Comparison of ENCODE assay signal across 15 cellular contexts in genomic region chr16:86069736-86070298, GRCh38.
A peak's percentile ranks its signal among the peaks of the same experiment; 100 is the strongest.
DNase-seq lines count a peak whose midpoint lies in the region; ATAC-seq and TF ChIP-seq lines count a peak whose summit lies in the region.
"Had no signal": no experiment of that assay in that cellular context is flagged by ENCODE, and none has a peak within 500 bp of the region (broad histone marks: within the 10 kb centered on the region; RNA-seq: fewer than 3 reads in every experiment).

No MANE protein-coding gene starts in this region.

- H3K4me2 ChIP-seq in osteoblast (ENCODE audit: insufficient read depth, low read length), result no peak overlapping the region

- no peaks in the 10 kb centered on the region for H3K4me1 Mint-ChIP-seq in chondrocyte (ENCODE audit: low read depth)

- no peak overlapping the region for H3K27ac Mint-ChIP-seq in chondrocyte (ENCODE audit: unreplicated experiment)
- H3K27ac Mint-ChIP-seq: CD4-positive, alpha-beta T cell; H9 had no signal

- no peak overlapping the region for H3K4me3 ChIP-seq in lower lobe of right lung
- H3K4me3 ChIP-seq in osteoblast (ENCODE audit: insufficient read depth, low read length), result no peak overlapping the region
- H3K4me3 ChIP-seq in dorsolateral prefrontal cortex, result no peak overlapping the region
- no peak overlapping the region for H3K4me3 ChIP-seq in left ventricle myocardium inferior

- peaks cover 58% of the 10 kb centered on the region for H3K27me3 Mint-ChIP-seq in chondrocyte (ENCODE audit: low read depth)

- no peaks in the 10 kb centered on the region for H4K20me1 ChIP-seq in osteoblast (ENCODE audit: insufficient read depth, low read length)

- H3K36me3 Mint-ChIP-seq in chondrocyte (ENCODE audit: low read depth), result no peaks in the 10 kb centered on the region

- no peaks in the 10 kb centered on the region for H3K9me3 ChIP-seq in lower lobe of right lung
- no peaks in the 10 kb centered on the region for H3K9me3 ChIP-seq in osteoblast (ENCODE audit: low read depth, low read length)
- H3K9me3 ChIP-seq in left ventricle myocardium inferior (replicated peaks), result no peaks in the 10 kb centered on the region

- H3K9me3 Mint-ChIP-seq in chondrocyte (ENCODE audit: low read depth), result no peaks in the 10 kb centered on the region
- H3K9me3 Mint-ChIP-seq: CD4-positive, alpha-beta T cell had no signal

- H3K27me3 ChIP-seq in lower lobe of right lung (ENCODE audit: low read depth), result peaks cover 19% of the 10 kb centered on the region
- peaks cover 6% of the 10 kb centered on the region for H3K27me3 ChIP-seq in osteoblast (ENCODE audit: insufficient read depth, low read length)
- peaks cover 0 to 19% (median 3%) of the 10 kb centered on the region in 45 donors for H3K27me3 ChIP-seq in dorsolateral prefrontal cortex
- peaks cover 85% of the 10 kb centered on the region for H3K27me3 ChIP-seq in left ventricle myocardium inferior (ENCODE audit: low read depth)

- peak; percentile 68 for DNase-seq in chondrocyte (ENCODE audit: low spot score)
- no peak for DNase-seq in lower lobe of right lung
- DNase-seq in osteoblast (ENCODE audit: insufficient read length, low spot score, missing footprints), result peak; percentile 10
- no peak for DNase-seq in AG20443 (ENCODE audit: low spot score)
- no peak for DNase-seq in dorsolateral prefrontal cortex
- no peak for DNase-seq in left ventricle myocardium inferior
- DNase-seq: ACHN; AML-193; CD4-positive, alpha-beta T cell; DMS153; DMS79; GDM1; GOT3; H9 had no signal

- TF ChIP-seq CTCF in chondrocyte (IDR thresholded peaks at IDR 0.05), result no peak
- TF ChIP-seq CTCF in lower lobe of right lung (IDR thresholded peaks at IDR 0.05), result no peak
- no peak for TF ChIP-seq CTCF in osteoblast (IDR thresholded peaks at IDR 0.05; ENCODE audit: extremely low read depth, low read depth, low read length)
- no peak for TF ChIP-seq CTCF in dorsolateral prefrontal cortex (IDR thresholded peaks at IDR 0.05 in 54 of 56, conservative IDR thresholded peaks at IDR 0.05 in 2 of 56; ENCODE audit: low read depth in 1 of 56, partially characterized antibody in 56 of 56)
- TF ChIP-seq CTCF in left ventricle myocardium inferior (IDR thresholded peaks at IDR 0.05; ENCODE audit: borderline replicate concordance), result no peak

- intact Hi-C loops in lower lobe of right lung (cut with DNase I), result loop anchor here (10.0 kb wide), 1 partner anchor 425 kb away; no protein-coding TSS in a partner anchor
- intact Hi-C loops in dorsolateral prefrontal cortex (cut with DNase I), result loop anchor here (5.0 kb wide), 2 partner anchors 272 to 447 kb away; no protein-coding TSS in a partner anchor
- intact Hi-C loops in left ventricle myocardium inferior (cut with micrococcal nuclease), result loop anchor here (5.0 kb wide), 1 partner anchor 447 kb away; no protein-coding TSS in a partner anchor

- no peak overlapping the region for H3K4me3 Mint-ChIP-seq in chondrocyte (ENCODE audit: unreplicated experiment)
- H3K4me3 Mint-ChIP-seq: CD4-positive, alpha-beta T cell; H9 had no signal

- H3K4me1 ChIP-seq in lower lobe of right lung, result peaks cover 27% of the 10 kb centered on the region
- no peaks in the 10 kb centered on the region for H3K4me1 ChIP-seq in osteoblast (ENCODE audit: insufficient read depth, low read length)
- H3K4me1 ChIP-seq in left ventricle myocardium inferior, result peaks cover 3% of the 10 kb centered on the region

- H2AFZ ChIP-seq in osteoblast (ENCODE audit: low read length), result no peak overlapping the region

- peak overlapping the region; percentile 33 for H3K27ac ChIP-seq in lower lobe of right lung
- H3K27ac ChIP-seq in osteoblast (ENCODE audit: low read depth, low read length), result no peak overlapping the region
- no peak overlapping the region for H3K27ac ChIP-seq in dorsolateral prefrontal cortex
- H3K27ac ChIP-seq in left ventricle myocardium inferior (replicated peaks), result no peak overlapping the region
- H3K27ac ChIP-seq: C4-2B had no signal

- no peak for ATAC-seq in lower lobe of right lung

- H3K36me3 ChIP-seq in lower lobe of right lung (no peaks in the 10 kb centered on the region), osteoblast (ENCODE audit: insufficient read depth, low read length) (no peaks in the 10 kb centered on the region), left ventricle myocardium inferior (no peaks in the 10 kb centered on the region)

- H3K79me2 ChIP-seq in osteoblast (ENCODE audit: insufficient read depth, low read length), result no peaks in the 10 kb centered on the region

Comparison
In these comparisons a context has a peak if more than half of its experiments do, and no peak if none do; other contexts are left out.
1. DNase-seq: peak in chondrocyte (single experiment) and osteoblast (single experiment); none in lower lobe of right lung (single experiment), AG20443 (single experiment), dorsolateral prefrontal cortex (0 of 10) and left ventricle myocardium inferior (single experiment).